ENCODE assay signal across 17 cellular contexts in the genomic region with DNA sequence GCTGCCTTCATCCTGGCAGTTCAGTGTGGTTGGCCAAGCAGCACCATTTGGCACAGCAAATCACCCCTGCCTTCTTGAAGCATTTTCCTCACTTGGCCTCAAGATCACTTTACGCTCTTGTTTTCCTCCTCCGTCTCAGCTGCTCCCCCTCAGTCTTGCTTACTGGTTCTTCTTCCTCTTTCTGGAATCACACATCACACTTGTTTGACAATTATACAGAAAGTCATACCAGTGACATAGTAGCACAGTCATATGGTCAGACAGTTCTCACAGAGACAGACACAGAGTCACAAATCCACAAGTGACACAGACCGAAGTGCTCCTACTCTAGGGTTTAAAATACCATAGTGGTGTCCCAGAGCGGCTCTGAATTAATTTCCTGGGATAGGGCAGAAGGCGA. TPM values are rescaled to one million over a fixed set of nuclear protein-coding genes. Genes with fewer than 3 reads are reported as not detected.
A peak's percentile ranks its signal among the peaks of the same experiment; 100 is the strongest.
DNase-seq lines count a peak whose midpoint lies in the region; ATAC-seq and TF ChIP-seq lines count a peak whose summit lies in the region.
"Had no signal": no experiment of that assay in that cellular context is flagged by ENCODE, and none has a peak within 500 bp of the region (broad histone marks: within the 10 kb centered on the region; RNA-seq: fewer than 3 reads in every experiment).

No MANE protein-coding gene starts in this region.

- peaks cover 20% of the 10 kb centered on the region for H3K4me1 ChIP-seq in GM23338 (ENCODE audit: insufficient read depth)
- peaks cover 0 to 3% of the 10 kb centered on the region in 2 experiments; a peak in 3 of 4 replicates for H3K4me1 ChIP-seq in SK-N-SH (ENCODE audit: control insufficient read depth in 1 of 2, insufficient read depth in 2 of 2, low read depth in 1 of 2, low read length in 1 of 2)
- H3K4me1 ChIP-seq: BE2C, psoas muscle had no signal

- TF ChIP-seq POLR2A in GM18505 (IDR thresholded peaks at IDR 0.05; ENCODE audit: borderline replicate concordance, extremely low read depth, insufficient read depth, insufficient read length): no peak

- H3F3A ChIP-seq in GM23338 (replicated peaks; ENCODE audit: low read depth): no peaks in the 10 kb centered on the region
- H3F3A ChIP-seq in SK-N-SH (replicated peaks; ENCODE audit: insufficient read depth): peaks cover 27% of the 10 kb centered on the region

- H3K36me3 Mint-ChIP-seq in GM23338 (ENCODE audit: low read depth) (no peaks in the 10 kb centered on the region), naive B cell (no peaks in the 10 kb centered on the region)

- H3K9me2 ChIP-seq in GM23338 (ENCODE audit: insufficient read depth) (no peaks in the 10 kb centered on the region), SK-N-SH (no peaks in the 10 kb centered on the region)

- H3K4me2 ChIP-seq in GM23338 (no peak overlapping the region), SK-N-SH (peak overlapping the region; percentile 27)

- TF ChIP-seq RAD21 in SK-N-SH (IDR thresholded peaks at IDR 0.05; ENCODE audit: low read length): no peak

- no peak for TF ChIP-seq CTCF in GM23338 (conservative IDR thresholded peaks at IDR 0.05; ENCODE audit: low read depth in 2 of 2)
- no peak for TF ChIP-seq CTCF in SK-N-SH (IDR thresholded peaks at IDR 0.05)

- H3K27ac ChIP-seq in GM23338 (ENCODE audit: low read depth): no peak overlapping the region
- peak overlapping the region; percentile 41 to 57; a peak in 3 of 4 replicates for H3K27ac ChIP-seq in SK-N-SH (ENCODE audit: low read depth in 2 of 2, low read length in 1 of 2)
- H3K27ac ChIP-seq: foreskin keratinocyte, psoas muscle had no signal

- H3K9me3 ChIP-seq in SK-N-SH: no peaks in the 10 kb centered on the region
- H3K9me3 ChIP-seq: BE2C, mucosa of descending colon, psoas muscle had no signal

- H3K27me3 ChIP-seq in GM23338 (ENCODE audit: insufficient read depth) (no peaks in the 10 kb centered on the region), SK-N-SH (ENCODE audit: insufficient read depth) (no peaks in the 10 kb centered on the region)
- H3K27me3 ChIP-seq: BE2C, foreskin keratinocyte had no signal

- H3K27me3 Mint-ChIP-seq in GM23338 (ENCODE audit: insufficient read depth, low read depth, poor library complexity): no peaks in the 10 kb centered on the region
- H3K27me3 Mint-ChIP-seq in naive B cell: no peaks in the 10 kb centered on the region

- H2AFZ ChIP-seq in GM23338: peak overlapping the region; percentile 34; the same call in 1 of the 2 replicates
- H2AFZ ChIP-seq in SK-N-SH (ENCODE audit: low read depth): peak overlapping the region; percentile 80

- DNase-seq in GM23338 (ENCODE audit: low spot score) (no peak), SK-N-SH (no peak), naive B cell (peak; percentile 43), NCI-H1417 treated with DMSO at 0.1 percent for 48 hours (lab: John Stamatoyannopoulos, UW) (no peak), T-helper 9 cell (no peak)
- no peak for DNase-seq in activated CD4-positive, CD25-positive, alpha-beta regulatory T cell (lab: John Stamatoyannopoulos, UW)
- DNase-seq: activated naive CD4-positive, alpha-beta T cell treated with anti-CD3 and anti-CD28 coated beads for 36 hours; BE2C; effector CD8-positive, alpha-beta T cell; foreskin keratinocyte; mucosa of descending colon; NCI-H524; psoas muscle; stimulated activated CD4-positive, alpha-beta T cell treated with anti-CD3 and anti-CD28 coated beads, Interleukin-1b, Interleukin-23, amount 100 ng/mL, for 48 hours had no signal

- no peak for TF ChIP-seq EP300 in SK-N-SH (IDR thresholded peaks at IDR 0.05; ENCODE audit: borderline replicate concordance in 1 of 2, low read depth in 1 of 2, low read length in 1 of 2)

- 97% methylated on average over 5 of the region's 5 CpGs for WGBS in SK-N-SH (ENCODE audit: low lambda C conversion rate)

- H3K27ac Mint-ChIP-seq in GM23338: no peak overlapping the region
- no peak overlapping the region for H3K27ac Mint-ChIP-seq in naive B cell
- H3K27ac Mint-ChIP-seq: activated naive CD4-positive, alpha-beta T cell treated with anti-CD3 and anti-CD28 coated beads for 36 hours had no signal

- H4K20me1 ChIP-seq in GM23338 (replicated peaks; ENCODE audit: insufficient read depth) (no peaks in the 10 kb centered on the region), SK-N-SH (ENCODE audit: insufficient read depth) (no peaks in the 10 kb centered on the region)

- POLR2A ChIA-PET in SK-N-SH (lab: Yijun Ruan, JAX): no interaction called here

- H3K4me1 Mint-ChIP-seq in GM23338 (peaks cover 11% of the 10 kb centered on the region), naive B cell (peaks cover 0 to 9% (median 4%) of the 10 kb centered on the region in 3 donors)

- CTCF ChIA-PET in SK-N-SH (lab: Yijun Ruan, JAX): interaction anchor here (0.9 to 2.0 kb wide), 4 partner anchors 39 to 619 kb away, joined by 3 to 6 read pairs (median 4); no protein-coding TSS in a partner anchor

- H3K9me3 Mint-ChIP-seq in GM23338 (no peaks in the 10 kb centered on the region), naive B cell (no peaks in the 10 kb centered on the region)
- H3K9me3 Mint-ChIP-seq: activated naive CD4-positive, alpha-beta T cell treated with anti-CD3 and anti-CD28 coated beads for 36 hours had no signal

- H3K4me3 ChIP-seq in GM23338 (no peak overlapping the region), SK-N-SH (ENCODE audit: low read depth in 2 of 2, low read length in 1 of 2) (no peak overlapping the region)
- H3K4me3 ChIP-seq: mucosa of descending colon, psoas muscle had no signal

- H3K36me3 ChIP-seq in GM23338 (ENCODE audit: insufficient read depth): no peaks in the 10 kb centered on the region
- no peaks in the 10 kb centered on the region for H3K36me3 ChIP-seq in SK-N-SH (replicated peaks in 1 of 2; ENCODE audit: control insufficient read depth in 1 of 2, insufficient read depth in 2 of 2, low read length in 1 of 2)
- H3K36me3 ChIP-seq: BE2C had no signal

- ATAC-seq in GM18505 (IDR thresholded peaks at IDR 0.05; ENCODE audit: unreplicated experiment): peak; percentile 48
- ATAC-seq in GM23338: no peak
- peak; percentile 85 to 92 for ATAC-seq in naive B cell (ENCODE audit: low read depth in 2 of 2)
- ATAC-seq in HG03108 (IDR thresholded peaks at IDR 0.05; ENCODE audit: unreplicated experiment): no peak
- ATAC-seq: foreskin keratinocyte, HepG2, mucosa of descending colon, psoas muscle had no signal

- H3K4me3 Mint-ChIP-seq in GM23338: no peak overlapping the region
- no peak overlapping the region for H3K4me3 Mint-ChIP-seq in naive B cell
- H3K4me3 Mint-ChIP-seq: activated naive CD4-positive, alpha-beta T cell treated with anti-CD3 and anti-CD28 coated beads for 36 hours had no signal

- no peak overlapping the region for H3K9ac ChIP-seq in SK-N-SH

- no peaks in the 10 kb centered on the region for H3K79me2 ChIP-seq in GM23338 (replicated peaks; ENCODE audit: insufficient read depth)
- no peaks in the 10 kb centered on the region for H3K79me2 ChIP-seq in SK-N-SH (ENCODE audit: insufficient read depth)

TF ChIP-seq in SK-N-SH, 30 proteins besides CTCF, POLR2A, EP300 and RAD21 (continues in another document):
- TF ChIP-seq MEF2A (IDR thresholded peaks at IDR 0.05; ENCODE audit: borderline replicate concordance, low read depth): no peak
- no peak for TF ChIP-seq EZH2phosphoT487 (IDR thresholded peaks at IDR 0.05; ENCODE audit: borderline replicate concordance, low read depth)
- no peak for TF ChIP-seq FOXJ3 (CRISPR knock-in tag; IDR thresholded peaks at IDR 0.05)
- no peak for TF ChIP-seq GABPA (IDR thresholded peaks at IDR 0.05; ENCODE audit: low read depth)
- TF ChIP-seq MXI1 (IDR thresholded peaks at IDR 0.05; ENCODE audit: low read depth, low read length): no peak
- no peak for TF ChIP-seq SIN3A (IDR thresholded peaks at IDR 0.05; ENCODE audit: borderline replicate concordance, low read depth, low read length)
- TF ChIP-seq, protein P1, sequence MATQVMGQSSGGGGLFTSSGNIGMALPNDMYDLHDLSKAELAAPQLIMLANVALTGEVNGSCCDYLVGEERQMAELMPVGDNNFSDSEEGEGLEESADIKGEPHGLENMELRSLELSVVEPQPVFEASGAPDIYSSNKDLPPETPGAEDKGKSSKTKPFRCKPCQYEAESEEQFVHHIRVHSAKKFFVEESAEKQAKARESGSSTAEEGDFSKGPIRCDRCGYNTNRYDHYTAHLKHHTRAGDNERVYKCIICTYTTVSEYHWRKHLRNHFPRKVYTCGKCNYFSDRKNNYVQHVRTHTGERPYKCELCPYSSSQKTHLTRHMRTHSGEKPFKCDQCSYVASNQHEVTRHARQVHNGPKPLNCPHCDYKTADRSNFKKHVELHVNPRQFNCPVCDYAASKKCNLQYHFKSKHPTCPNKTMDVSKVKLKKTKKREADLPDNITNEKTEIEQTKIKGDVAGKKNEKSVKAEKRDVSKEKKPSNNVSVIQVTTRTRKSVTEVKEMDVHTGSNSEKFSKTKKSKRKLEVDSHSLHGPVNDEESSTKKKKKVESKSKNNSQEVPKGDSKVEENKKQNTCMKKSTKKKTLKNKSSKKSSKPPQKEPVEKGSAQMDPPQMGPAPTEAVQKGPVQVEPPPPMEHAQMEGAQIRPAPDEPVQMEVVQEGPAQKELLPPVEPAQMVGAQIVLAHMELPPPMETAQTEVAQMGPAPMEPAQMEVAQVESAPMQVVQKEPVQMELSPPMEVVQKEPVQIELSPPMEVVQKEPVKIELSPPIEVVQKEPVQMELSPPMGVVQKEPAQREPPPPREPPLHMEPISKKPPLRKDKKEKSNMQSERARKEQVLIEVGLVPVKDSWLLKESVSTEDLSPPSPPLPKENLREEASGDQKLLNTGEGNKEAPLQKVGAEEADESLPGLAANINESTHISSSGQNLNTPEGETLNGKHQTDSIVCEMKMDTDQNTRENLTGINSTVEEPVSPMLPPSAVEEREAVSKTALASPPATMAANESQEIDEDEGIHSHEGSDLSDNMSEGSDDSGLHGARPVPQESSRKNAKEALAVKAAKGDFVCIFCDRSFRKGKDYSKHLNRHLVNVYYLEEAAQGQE (IDR thresholded peaks at IDR 0.05; ENCODE audit: low read depth, low read length): no peak
- TF ChIP-seq, protein P2, sequence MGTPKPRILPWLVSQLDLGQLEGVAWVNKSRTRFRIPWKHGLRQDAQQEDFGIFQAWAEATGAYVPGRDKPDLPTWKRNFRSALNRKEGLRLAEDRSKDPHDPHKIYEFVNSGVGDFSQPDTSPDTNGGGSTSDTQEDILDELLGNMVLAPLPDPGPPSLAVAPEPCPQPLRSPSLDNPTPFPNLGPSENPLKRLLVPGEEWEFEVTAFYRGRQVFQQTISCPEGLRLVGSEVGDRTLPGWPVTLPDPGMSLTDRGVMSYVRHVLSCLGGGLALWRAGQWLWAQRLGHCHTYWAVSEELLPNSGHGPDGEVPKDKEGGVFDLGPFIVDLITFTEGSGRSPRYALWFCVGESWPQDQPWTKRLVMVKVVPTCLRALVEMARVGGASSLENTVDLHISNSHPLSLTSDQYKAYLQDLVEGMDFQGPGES (IDR thresholded peaks at IDR 0.05; ENCODE audit: low read depth, low read length): no peak
- no peak for TF ChIP-seq NRF1 (IDR thresholded peaks at IDR 0.05; ENCODE audit: low read depth, low read length)

RNA-seq across cellular contexts. Expression of gene ARL4A, which starts 43.8 kb away (rescaled TPM):
- 48.9 and 49.2 TPM in 2 replicates for total RNA-seq in GM23338 (2014; rRNA removed; shearing (Covaris generic))
- polyA plus RNA-seq in GM23338 (2016; fragmentation: Nextera tagmentation; extraction: Ambion mirVana) (76.1 and 82.5 TPM in 2 replicates), SK-N-SH (2012; rRNA removed) (5.5 and 6.5 TPM in 2 replicates), naive B cell (ENCODE audit: low read depth in 6 of 6) (100 to 1,000 TPM; 132 to 231 (median 141) TPM)
- 8.7 and 12.4 TPM in 2 replicates for polyA plus RNA-seq in SK-N-SH (2012; cell fraction: cytosol; rRNA removed)
- 3.1 and 3.3 TPM in 2 replicates for polyA plus RNA-seq in SK-N-SH (2012; cell fraction: nucleus; rRNA removed)

Comparison
In these comparisons a context has a peak if more than half of its experiments do, and no peak if none do; other contexts are left out.
1. ATAC-seq: peak in GM18505 (single experiment) and naive B cell (2 of 2); none in GM23338 (single experiment) and HG03108 (single experiment).